Comparison of ENCODE assay signal across 33 cellular contexts in genomic region chr1:100545855-100546254, GRCh38. TPM values are rescaled to one million over a fixed set of nuclear protein-coding genes. Genes with fewer than 3 reads are reported as not detected.
DNase-seq lines count a peak whose midpoint lies in the region; TF ChIP-seq lines count a peak whose summit lies in the region.
"Had no signal": no experiment of that assay in that cellular context is flagged by ENCODE, and none has a peak within 500 bp of the region (broad histone marks: within the 10 kb centered on the region; RNA-seq: fewer than 3 reads in every experiment).

No MANE protein-coding gene starts in this region.

- CTCF ChIA-PET in HEK293 (lab: Yijun Ruan, JAX), result no interaction called here

- POLR2A ChIA-PET in HEK293 (lab: Yijun Ruan, JAX), result no interaction called here

- no peak overlapping the region for H3K4me3 ChIP-seq in HEK293 (ENCODE audit: low read depth, low read length)
- H3K4me3 ChIP-seq: A549; BLaER1; BLaER1 treated with 17β-estradiol and CSF1 and Interleukin-3, amounts not matched to agents 10 nM and 100 nM had no signal

- peaks cover 13% of the 10 kb centered on the region for H3K9me3 Mint-ChIP-seq in activated CD4-positive, alpha-beta T cell treated with anti-CD3 and anti-CD28 coated beads, Interleukin-2, amount 10 ng/mL, durations not matched to agents 24 days and 14 days
- H3K9me3 Mint-ChIP-seq: CD8-positive, alpha-beta T cell had no signal

- intact Hi-C loops in activated CD4-positive, alpha-beta T cell treated with anti-CD3 and anti-CD28 coated beads, Interleukin-2, amount 10 ng/mL, durations not matched to agents 24 days and 14 days (cut with micrococcal nuclease), result no loop called here

- no peak overlapping the region for H3K27ac ChIP-seq in HEK293 (ENCODE audit: extremely low read depth, low read depth, low read length)
- H3K27ac ChIP-seq: 22Rv1; A549; BLaER1; BLaER1 treated with 17β-estradiol and CSF1 and Interleukin-3, amounts not matched to agents 10 nM and 100 nM; C4-2B had no signal

- H3K36me3 ChIP-seq in HEK293 (ENCODE audit: control insufficient read depth in 2 of 2, insufficient read depth in 1 of 2, low read length in 2 of 2), result no peaks in the 10 kb centered on the region
- H3K36me3 ChIP-seq: BE2C; BLaER1; BLaER1 treated with 17β-estradiol and CSF1 and Interleukin-3, amounts not matched to agents 10 nM and 100 nM had no signal

- no peaks in the 10 kb centered on the region for H3K9me3 ChIP-seq in HEK293 (ENCODE audit: control insufficient read depth, insufficient read depth, low read depth, low read length)
- H3K9me3 ChIP-seq: A549, BE2C, BLaER1, Caco-2 had no signal

- no peak for TF ChIP-seq CTCF in HEK293 (tag by site-specific recombination; IDR thresholded peaks at IDR 0.05)

- no peaks in the 10 kb centered on the region for H3K36me3 Mint-ChIP-seq in activated CD4-positive, alpha-beta T cell treated with anti-CD3 and anti-CD28 coated beads, Interleukin-2, amount 10 ng/mL, durations not matched to agents 24 days and 14 days (ENCODE audit: low read depth)
- H3K36me3 Mint-ChIP-seq: CD14-positive monocyte; CD4-positive, alpha-beta memory T cell; CD4-positive, CD25-positive, alpha-beta regulatory T cell; CD8-positive, alpha-beta T cell had no signal

- no peak overlapping the region for H3K27ac Mint-ChIP-seq in activated CD4-positive, alpha-beta T cell treated with anti-CD3 and anti-CD28 coated beads, Interleukin-2, amount 10 ng/mL, durations not matched to agents 24 days and 14 days
- H3K27ac Mint-ChIP-seq: B cell; CD14-positive monocyte; CD4-positive, alpha-beta memory T cell; CD4-positive, alpha-beta T cell; CD8-positive, alpha-beta T cell had no signal

- H3K4me1 ChIP-seq in HEK293 (ENCODE audit: control insufficient read depth, insufficient read depth, low read length), result no peaks in the 10 kb centered on the region
- H3K4me1 ChIP-seq: A549; BE2C; BLaER1; BLaER1 treated with 17β-estradiol and CSF1 and Interleukin-3, amounts not matched to agents 10 nM and 100 nM; Caco-2 had no signal

- no peaks in the 10 kb centered on the region for H3K4me1 Mint-ChIP-seq in activated CD4-positive, alpha-beta T cell treated with anti-CD3 and anti-CD28 coated beads, Interleukin-2, amount 10 ng/mL, durations not matched to agents 24 days and 14 days
- H3K4me1 Mint-ChIP-seq: B cell; CD14-positive monocyte; CD4-positive, CD25-positive, alpha-beta regulatory T cell had no signal

- no peak overlapping the region for H3K4me3 Mint-ChIP-seq in activated CD4-positive, alpha-beta T cell treated with anti-CD3 and anti-CD28 coated beads, Interleukin-2, amount 10 ng/mL, durations not matched to agents 24 days and 14 days
- H3K4me3 Mint-ChIP-seq: B cell; CD14-positive monocyte; CD4-positive, alpha-beta memory T cell; CD4-positive, alpha-beta T cell; CD4-positive, CD25-positive, alpha-beta regulatory T cell; CD8-positive, alpha-beta memory T cell; CD8-positive, alpha-beta T cell had no signal

- DNase-seq in activated CD4-positive, alpha-beta T cell treated with anti-CD3 and anti-CD28 coated beads, Interleukin-2, amount 10 ng/mL, durations not matched to agents 24 days and 14 days, result peak; percentile 47
- no peak for DNase-seq in activated CD4-positive, alpha-beta T cell treated with anti-CD3 and anti-CD28 coated beads, Interleukin-2, amount 50 U/mL, for 1 hour
- DNase-seq in NCI-H146 (lab: John Stamatoyannopoulos, UW), result no peak
- DNase-seq: 8988T; ACHN; AML-193; BE2C; C1 segment of cervical spinal cord; Caco-2; Calu3; CD4-positive, alpha-beta memory T cell; CD4-positive, alpha-beta T cell; CD4-positive, CD25-positive, alpha-beta regulatory T cell; CD8-positive, alpha-beta memory T cell; CD8-positive, alpha-beta T cell; COR-L47; DMS 273 treated with DMSO at 0.1 percent for 48 hours; DMS153; DMS53; DMS79; DMS79 treated with DMSO at 0.1 percent for 48 hours; DND-41; EL had no signal

- peaks cover 44% of the 10 kb centered on the region for H3K27me3 Mint-ChIP-seq in activated CD4-positive, alpha-beta T cell treated with anti-CD3 and anti-CD28 coated beads, Interleukin-2, amount 10 ng/mL, durations not matched to agents 24 days and 14 days

TF ChIP-seq in HEK293, 187 proteins besides CTCF, POLR2A, EP300 and RAD21:
- TF ChIP-seq ZNF155 (tag by site-specific recombination; IDR thresholded peaks at IDR 0.05) (no peak), SCRT1 (tag by site-specific recombination; IDR thresholded peaks at IDR 0.05; ENCODE audit: borderline replicate concordance) (peak; percentile 99), SCRT2 (tag by site-specific recombination; IDR thresholded peaks at IDR 0.05) (peak; percentile 99), OSR2 (tag by site-specific recombination; IDR thresholded peaks at IDR 0.05) (peak; percentile 24; the same call in 1 of the 2 replicates)

RNA-seq across cellular contexts. Expression of gene GPR88, which starts 7.9 kb away (rescaled TPM):
- not detected in 2 replicates for total RNA-seq in activated CD4-positive, alpha-beta T cell treated with anti-CD3 and anti-CD28 coated beads, Interleukin-2, amount 10 ng/mL, durations not matched to agents 24 days and 14 days
- total RNA-seq: A172; A673; B cell; Caco-2; Calu3; CD4-positive, alpha-beta T cell; CD4-positive, CD25-positive, alpha-beta regulatory T cell; CD8-positive, alpha-beta T cell had no signal
